Comparison of ENCODE assay signal across 1 cellular context in the genomic region with DNA sequence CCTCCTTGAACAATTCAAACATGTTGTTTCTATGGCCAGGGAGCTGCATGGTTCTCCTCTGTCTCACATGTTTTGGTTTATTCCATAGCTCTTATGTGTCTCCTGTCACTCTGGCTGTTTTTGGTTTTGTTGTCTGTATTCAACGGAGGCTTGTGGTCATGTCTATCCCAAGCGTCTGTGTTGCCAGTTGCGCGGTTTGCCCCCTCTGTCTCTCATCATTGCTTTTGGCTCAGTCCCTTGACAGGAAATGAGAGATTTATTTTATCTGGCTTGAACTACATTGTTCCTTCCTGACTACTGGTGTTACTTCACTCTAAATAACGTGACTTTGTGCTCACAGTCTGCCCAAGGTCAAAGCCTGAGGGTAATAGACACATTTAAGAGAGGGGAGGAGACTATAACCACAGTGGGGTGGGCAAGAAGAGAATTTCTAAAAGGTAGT.
TF ChIP-seq lines count a peak whose summit lies in the region.

No MANE protein-coding gene starts in this region.

TF ChIP-seq in HepG2, 621 proteins besides CTCF, POLR2A, EP300 and RAD21 (continued from another document and continues in another):
- no peak for TF ChIP-seq ZNF207 (IDR thresholded peaks at IDR 0.05; ENCODE audit: borderline replicate concordance)
- TF ChIP-seq ZFP36L2 (CRISPR knock-in tag; IDR thresholded peaks at IDR 0.05): no peak
- no peak for TF ChIP-seq ZNF678 (CRISPR knock-in tag; IDR thresholded peaks at IDR 0.05)
- TF ChIP-seq, protein P1, sequence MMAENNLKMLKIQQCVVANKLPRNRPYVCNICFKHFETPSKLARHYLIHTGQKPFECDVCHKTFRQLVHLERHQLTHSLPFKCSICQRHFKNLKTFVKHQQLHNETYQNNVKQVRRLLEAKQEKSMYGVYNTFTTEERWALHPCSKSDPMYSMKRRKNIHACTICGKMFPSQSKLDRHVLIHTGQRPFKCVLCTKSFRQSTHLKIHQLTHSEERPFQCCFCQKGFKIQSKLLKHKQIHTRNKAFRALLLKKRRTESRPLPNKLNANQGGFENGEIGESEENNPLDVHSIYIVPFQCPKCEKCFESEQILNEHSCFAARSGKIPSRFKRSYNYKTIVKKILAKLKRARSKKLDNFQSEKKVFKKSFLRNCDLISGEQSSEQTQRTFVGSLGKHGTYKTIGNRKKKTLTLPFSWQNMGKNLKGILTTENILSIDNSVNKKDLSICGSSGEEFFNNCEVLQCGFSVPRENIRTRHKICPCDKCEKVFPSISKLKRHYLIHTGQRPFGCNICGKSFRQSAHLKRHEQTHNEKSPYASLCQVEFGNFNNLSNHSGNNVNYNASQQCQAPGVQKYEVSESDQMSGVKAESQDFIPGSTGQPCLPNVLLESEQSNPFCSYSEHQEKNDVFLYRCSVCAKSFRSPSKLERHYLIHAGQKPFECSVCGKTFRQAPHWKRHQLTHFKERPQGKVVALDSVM (CRISPR knock-in tag; IDR thresholded peaks at IDR 0.05): no peak
- no peak for TF ChIP-seq ZNF333 (CRISPR knock-in tag; IDR thresholded peaks at IDR 0.05; ENCODE audit: borderline replicate concordance)
- TF ChIP-seq, protein P2, sequence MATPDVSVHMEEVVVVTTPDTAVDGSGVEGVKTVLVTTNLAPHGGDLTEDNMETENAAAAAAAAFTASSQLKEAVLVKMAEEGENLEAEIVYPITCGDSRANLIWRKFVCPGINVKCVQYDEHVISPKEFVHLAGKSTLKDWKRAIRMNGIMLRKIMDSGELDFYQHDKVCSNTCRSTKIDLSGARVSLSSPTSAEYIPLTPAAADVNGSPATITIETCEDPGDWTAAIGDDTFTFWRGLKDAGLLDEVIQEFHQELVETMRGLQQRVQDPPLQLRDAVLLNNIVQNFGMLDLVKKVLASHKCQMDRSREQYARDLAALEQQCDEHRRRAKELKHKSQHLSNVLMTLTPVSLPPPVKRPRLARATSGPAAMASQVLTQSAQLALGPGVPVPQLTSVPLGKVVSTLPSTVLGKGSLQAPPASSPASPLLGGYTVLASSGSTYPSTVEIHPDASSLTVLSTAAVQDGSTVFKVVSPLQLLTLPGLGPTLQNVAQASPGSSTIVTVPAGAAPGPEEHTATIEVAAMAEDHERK (CRISPR knock-in tag; IDR thresholded peaks at IDR 0.05; ENCODE audit: low read depth): no peak
- TF ChIP-seq ETV5 (CRISPR knock-in tag; IDR thresholded peaks at IDR 0.05; ENCODE audit: borderline replicate concordance): peak; percentile 82
- TF ChIP-seq FOXP1 (IDR thresholded peaks at IDR 0.05): no peak
- 0 out of 2 replicates have a peak, but pooled peaks have one; percentile 40 for TF ChIP-seq FOXP1 (CRISPR knock-in tag; IDR thresholded peaks at IDR 0.05)
- TF ChIP-seq GATAD1 (CRISPR knock-in tag; IDR thresholded peaks at IDR 0.05): no peak
- no peak for TF ChIP-seq GABPA (IDR thresholded peaks at IDR 0.05; ENCODE audit: low read depth, low read length)
- TF ChIP-seq GABPA (CRISPR knock-in tag; IDR thresholded peaks at IDR 0.05; ENCODE audit: low read depth): peak; percentile 39; the same call in 1 of the 2 replicates
- TF ChIP-seq NR2F6 (IDR thresholded peaks at IDR 0.05): no peak
- TF ChIP-seq NR2F6 (CRISPR knock-in tag; IDR thresholded peaks at IDR 0.05): 0 out of 2 replicates have a peak, but pooled peaks have one; percentile 55
- TF ChIP-seq YEATS4 (CRISPR knock-in tag; IDR thresholded peaks at IDR 0.05; ENCODE audit: borderline replicate concordance): 0 out of 2 replicates have a peak, but pooled peaks have one; percentile 43
- TF ChIP-seq IKZF4 (CRISPR knock-in tag; IDR thresholded peaks at IDR 0.05; ENCODE audit: borderline replicate concordance, low read depth, not compliant biosample characterization): peak; percentile 36
- no peak for TF ChIP-seq MTA1 (CRISPR knock-in tag; IDR thresholded peaks at IDR 0.05; ENCODE audit: borderline replicate concordance)
- peak; percentile 89 for TF ChIP-seq MED1 (CRISPR knock-in tag; IDR thresholded peaks at IDR 0.05)
- TF ChIP-seq, protein P3, sequence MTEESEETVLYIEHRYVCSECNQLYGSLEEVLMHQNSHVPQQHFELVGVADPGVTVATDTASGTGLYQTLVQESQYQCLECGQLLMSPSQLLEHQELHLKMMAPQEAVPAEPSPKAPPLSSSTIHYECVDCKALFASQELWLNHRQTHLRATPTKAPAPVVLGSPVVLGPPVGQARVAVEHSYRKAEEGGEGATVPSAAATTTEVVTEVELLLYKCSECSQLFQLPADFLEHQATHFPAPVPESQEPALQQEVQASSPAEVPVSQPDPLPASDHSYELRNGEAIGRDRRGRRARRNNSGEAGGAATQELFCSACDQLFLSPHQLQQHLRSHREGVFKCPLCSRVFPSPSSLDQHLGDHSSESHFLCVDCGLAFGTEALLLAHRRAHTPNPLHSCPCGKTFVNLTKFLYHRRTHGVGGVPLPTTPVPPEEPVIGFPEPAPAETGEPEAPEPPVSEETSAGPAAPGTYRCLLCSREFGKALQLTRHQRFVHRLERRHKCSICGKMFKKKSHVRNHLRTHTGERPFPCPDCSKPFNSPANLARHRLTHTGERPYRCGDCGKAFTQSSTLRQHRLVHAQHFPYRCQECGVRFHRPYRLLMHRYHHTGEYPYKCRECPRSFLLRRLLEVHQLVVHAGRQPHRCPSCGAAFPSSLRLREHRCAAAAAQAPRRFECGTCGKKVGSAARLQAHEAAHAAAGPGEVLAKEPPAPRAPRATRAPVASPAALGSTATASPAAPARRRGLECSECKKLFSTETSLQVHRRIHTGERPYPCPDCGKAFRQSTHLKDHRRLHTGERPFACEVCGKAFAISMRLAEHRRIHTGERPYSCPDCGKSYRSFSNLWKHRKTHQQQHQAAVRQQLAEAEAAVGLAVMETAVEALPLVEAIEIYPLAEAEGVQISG (CRISPR knock-in tag; IDR thresholded peaks at IDR 0.05): no peak
- no peak for TF ChIP-seq KAT7 (CRISPR knock-in tag; IDR thresholded peaks at IDR 0.05; ENCODE audit: borderline replicate concordance)
- TF ChIP-seq CHD4 (IDR thresholded peaks at IDR 0.05; ENCODE audit: borderline replicate concordance, low read length): no peak
- TF ChIP-seq GATAD2A (CRISPR knock-in tag; IDR thresholded peaks at IDR 0.05): peak; percentile 84
- TF ChIP-seq TCF7 (IDR thresholded peaks at IDR 0.05; ENCODE audit: low read depth): 0 out of 2 replicates have a peak, but pooled peaks have one; percentile 22
- TF ChIP-seq CCDC6 (CRISPR knock-in tag; IDR thresholded peaks at IDR 0.05): no peak
- TF ChIP-seq GABPB1 (CRISPR knock-in tag; IDR thresholded peaks at IDR 0.05): no peak
- peak; percentile 77; the same call in 1 of the 2 replicates for TF ChIP-seq ZNF605 (CRISPR knock-in tag; IDR thresholded peaks at IDR 0.05)
- TF ChIP-seq ZBTB21 (CRISPR knock-in tag; IDR thresholded peaks at IDR 0.05): no peak
- no peak for TF ChIP-seq NFRKB (IDR thresholded peaks at IDR 0.05)
- TF ChIP-seq, protein P4, sequence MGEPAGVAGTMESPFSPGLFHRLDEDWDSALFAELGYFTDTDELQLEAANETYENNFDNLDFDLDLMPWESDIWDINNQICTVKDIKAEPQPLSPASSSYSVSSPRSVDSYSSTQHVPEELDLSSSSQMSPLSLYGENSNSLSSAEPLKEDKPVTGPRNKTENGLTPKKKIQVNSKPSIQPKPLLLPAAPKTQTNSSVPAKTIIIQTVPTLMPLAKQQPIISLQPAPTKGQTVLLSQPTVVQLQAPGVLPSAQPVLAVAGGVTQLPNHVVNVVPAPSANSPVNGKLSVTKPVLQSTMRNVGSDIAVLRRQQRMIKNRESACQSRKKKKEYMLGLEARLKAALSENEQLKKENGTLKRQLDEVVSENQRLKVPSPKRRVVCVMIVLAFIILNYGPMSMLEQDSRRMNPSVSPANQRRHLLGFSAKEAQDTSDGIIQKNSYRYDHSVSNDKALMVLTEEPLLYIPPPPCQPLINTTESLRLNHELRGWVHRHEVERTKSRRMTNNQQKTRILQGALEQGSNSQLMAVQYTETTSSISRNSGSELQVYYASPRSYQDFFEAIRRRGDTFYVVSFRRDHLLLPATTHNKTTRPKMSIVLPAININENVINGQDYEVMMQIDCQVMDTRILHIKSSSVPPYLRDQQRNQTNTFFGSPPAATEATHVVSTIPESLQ (CRISPR knock-in tag; conservative IDR thresholded peaks at IDR 0.05): no peak
- TF ChIP-seq NONO (IDR thresholded peaks at IDR 0.05): no peak
- TF ChIP-seq NONO (CRISPR knock-in tag; conservative IDR thresholded peaks at IDR 0.05): no peak
- no peak for TF ChIP-seq ZNF615 (CRISPR knock-in tag; IDR thresholded peaks at IDR 0.05; ENCODE audit: borderline replicate concordance)
- TF ChIP-seq FOXA1 (IDR thresholded peaks at IDR 0.05): no peak
- peak; percentile 43; the same call in 1 of the 2 replicates for TF ChIP-seq FOXA1 (CRISPR knock-in tag; IDR thresholded peaks at IDR 0.05)
- no peak for TF ChIP-seq ZNF20 (CRISPR knock-in tag; IDR thresholded peaks at IDR 0.05)
- TF ChIP-seq, protein P5, sequence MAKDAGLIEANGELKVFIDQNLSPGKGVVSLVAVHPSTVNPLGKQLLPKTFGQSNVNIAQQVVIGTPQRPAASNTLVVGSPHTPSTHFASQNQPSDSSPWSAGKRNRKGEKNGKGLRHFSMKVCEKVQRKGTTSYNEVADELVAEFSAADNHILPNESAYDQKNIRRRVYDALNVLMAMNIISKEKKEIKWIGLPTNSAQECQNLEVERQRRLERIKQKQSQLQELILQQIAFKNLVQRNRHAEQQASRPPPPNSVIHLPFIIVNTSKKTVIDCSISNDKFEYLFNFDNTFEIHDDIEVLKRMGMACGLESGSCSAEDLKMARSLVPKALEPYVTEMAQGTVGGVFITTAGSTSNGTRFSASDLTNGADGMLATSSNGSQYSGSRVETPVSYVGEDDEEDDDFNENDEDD (CRISPR knock-in tag; IDR thresholded peaks at IDR 0.05; ENCODE audit: borderline replicate concordance): no peak
- TF ChIP-seq, protein P6, sequence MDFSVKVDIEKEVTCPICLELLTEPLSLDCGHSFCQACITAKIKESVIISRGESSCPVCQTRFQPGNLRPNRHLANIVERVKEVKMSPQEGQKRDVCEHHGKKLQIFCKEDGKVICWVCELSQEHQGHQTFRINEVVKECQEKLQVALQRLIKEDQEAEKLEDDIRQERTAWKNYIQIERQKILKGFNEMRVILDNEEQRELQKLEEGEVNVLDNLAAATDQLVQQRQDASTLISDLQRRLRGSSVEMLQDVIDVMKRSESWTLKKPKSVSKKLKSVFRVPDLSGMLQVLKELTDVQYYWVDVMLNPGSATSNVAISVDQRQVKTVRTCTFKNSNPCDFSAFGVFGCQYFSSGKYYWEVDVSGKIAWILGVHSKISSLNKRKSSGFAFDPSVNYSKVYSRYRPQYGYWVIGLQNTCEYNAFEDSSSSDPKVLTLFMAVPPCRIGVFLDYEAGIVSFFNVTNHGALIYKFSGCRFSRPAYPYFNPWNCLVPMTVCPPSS (IDR thresholded peaks at IDR 0.05): no peak
- TF ChIP-seq PCBP2 (optimal IDR thresholded peaks at IDR 0.05; ENCODE audit: low read depth, low read length, poor library complexity, severe bottlenecking): no peak
- TF ChIP-seq PHF20 (CRISPR knock-in tag; IDR thresholded peaks at IDR 0.05): no peak
- 0 out of 2 replicates have a peak, but pooled peaks have one; percentile 37 for TF ChIP-seq DNMT3B (CRISPR knock-in tag; conservative IDR thresholded peaks at IDR 0.05)
- no peak for TF ChIP-seq KDM5A (IDR thresholded peaks at IDR 0.05; ENCODE audit: borderline replicate concordance, low read length)
- TF ChIP-seq RCOR2 (CRISPR knock-in tag; IDR thresholded peaks at IDR 0.05): peak; percentile 65
- no peak for TF ChIP-seq SP140L (CRISPR knock-in tag; IDR thresholded peaks at IDR 0.05; ENCODE audit: borderline replicate concordance)
- TF ChIP-seq PCBP1 (IDR thresholded peaks at IDR 0.05; ENCODE audit: borderline replicate concordance, low read depth, low read length): no peak
- TF ChIP-seq ZNF652 (CRISPR knock-in tag; IDR thresholded peaks at IDR 0.05; ENCODE audit: borderline replicate concordance, low read depth): no peak
- TF ChIP-seq, protein P7, sequence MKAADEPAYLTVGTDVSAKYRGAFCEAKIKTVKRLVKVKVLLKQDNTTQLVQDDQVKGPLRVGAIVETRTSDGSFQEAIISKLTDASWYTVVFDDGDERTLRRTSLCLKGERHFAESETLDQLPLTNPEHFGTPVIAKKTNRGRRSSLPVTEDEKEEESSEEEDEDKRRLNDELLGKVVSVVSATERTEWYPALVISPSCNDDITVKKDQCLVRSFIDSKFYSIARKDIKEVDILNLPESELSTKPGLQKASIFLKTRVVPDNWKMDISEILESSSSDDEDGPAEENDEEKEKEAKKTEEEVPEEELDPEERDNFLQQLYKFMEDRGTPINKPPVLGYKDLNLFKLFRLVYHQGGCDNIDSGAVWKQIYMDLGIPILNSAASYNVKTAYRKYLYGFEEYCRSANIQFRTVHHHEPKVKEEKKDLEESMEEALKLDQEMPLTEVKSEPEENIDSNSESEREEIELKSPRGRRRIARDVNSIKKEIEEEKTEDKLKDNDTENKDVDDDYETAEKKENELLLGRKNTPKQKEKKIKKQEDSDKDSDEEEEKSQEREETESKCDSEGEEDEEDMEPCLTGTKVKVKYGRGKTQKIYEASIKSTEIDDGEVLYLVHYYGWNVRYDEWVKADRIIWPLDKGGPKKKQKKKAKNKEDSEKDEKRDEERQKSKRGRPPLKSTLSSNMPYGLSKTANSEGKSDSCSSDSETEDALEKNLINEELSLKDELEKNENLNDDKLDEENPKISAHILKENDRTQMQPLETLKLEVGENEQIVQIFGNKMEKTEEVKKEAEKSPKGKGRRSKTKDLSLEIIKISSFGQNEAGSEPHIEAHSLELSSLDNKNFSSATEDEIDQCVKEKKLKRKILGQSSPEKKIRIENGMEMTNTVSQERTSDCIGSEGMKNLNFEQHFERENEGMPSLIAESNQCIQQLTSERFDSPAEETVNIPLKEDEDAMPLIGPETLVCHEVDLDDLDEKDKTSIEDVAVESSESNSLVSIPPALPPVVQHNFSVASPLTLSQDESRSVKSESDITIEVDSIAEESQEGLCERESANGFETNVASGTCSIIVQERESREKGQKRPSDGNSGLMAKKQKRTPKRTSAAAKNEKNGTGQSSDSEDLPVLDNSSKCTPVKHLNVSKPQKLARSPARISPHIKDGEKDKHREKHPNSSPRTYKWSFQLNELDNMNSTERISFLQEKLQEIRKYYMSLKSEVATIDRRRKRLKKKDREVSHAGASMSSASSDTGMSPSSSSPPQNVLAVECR (CRISPR knock-in tag; IDR thresholded peaks at IDR 0.05; ENCODE audit: borderline replicate concordance): no peak
- TF ChIP-seq ZC3H4 (CRISPR knock-in tag; IDR thresholded peaks at IDR 0.05; ENCODE audit: borderline replicate concordance): no peak
- TF ChIP-seq, protein P8, sequence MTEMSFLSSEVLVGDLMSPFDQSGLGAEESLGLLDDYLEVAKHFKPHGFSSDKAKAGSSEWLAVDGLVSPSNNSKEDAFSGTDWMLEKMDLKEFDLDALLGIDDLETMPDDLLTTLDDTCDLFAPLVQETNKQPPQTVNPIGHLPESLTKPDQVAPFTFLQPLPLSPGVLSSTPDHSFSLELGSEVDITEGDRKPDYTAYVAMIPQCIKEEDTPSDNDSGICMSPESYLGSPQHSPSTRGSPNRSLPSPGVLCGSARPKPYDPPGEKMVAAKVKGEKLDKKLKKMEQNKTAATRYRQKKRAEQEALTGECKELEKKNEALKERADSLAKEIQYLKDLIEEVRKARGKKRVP (CRISPR knock-in tag; IDR thresholded peaks at IDR 0.05): 0 out of 4 replicates have a peak, but pooled peaks of 1 of the 2 experiments have one; percentile 38
- no peak for TF ChIP-seq ZNF7 (CRISPR knock-in tag; IDR thresholded peaks at IDR 0.05)
- TF ChIP-seq, protein P9, sequence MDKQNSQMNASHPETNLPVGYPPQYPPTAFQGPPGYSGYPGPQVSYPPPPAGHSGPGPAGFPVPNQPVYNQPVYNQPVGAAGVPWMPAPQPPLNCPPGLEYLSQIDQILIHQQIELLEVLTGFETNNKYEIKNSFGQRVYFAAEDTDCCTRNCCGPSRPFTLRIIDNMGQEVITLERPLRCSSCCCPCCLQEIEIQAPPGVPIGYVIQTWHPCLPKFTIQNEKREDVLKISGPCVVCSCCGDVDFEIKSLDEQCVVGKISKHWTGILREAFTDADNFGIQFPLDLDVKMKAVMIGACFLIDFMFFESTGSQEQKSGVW (CRISPR knock-in tag; IDR thresholded peaks at IDR 0.05; ENCODE audit: borderline replicate concordance): no peak
- no peak for TF ChIP-seq PHF5A (CRISPR knock-in tag; IDR thresholded peaks at IDR 0.05; ENCODE audit: low read depth, unreplicated experiment)
